ENCODE assay signal across 1 cellular context in genomic region chr7:77498659-77499379, GRCh38.
TF ChIP-seq lines count a peak whose summit lies in the region.

No MANE protein-coding gene starts in this region.

TF ChIP-seq in GM23338, 12 proteins besides CTCF, POLR2A, EP300 and RAD21 (continued from another document):
- TF ChIP-seq, protein P1, sequence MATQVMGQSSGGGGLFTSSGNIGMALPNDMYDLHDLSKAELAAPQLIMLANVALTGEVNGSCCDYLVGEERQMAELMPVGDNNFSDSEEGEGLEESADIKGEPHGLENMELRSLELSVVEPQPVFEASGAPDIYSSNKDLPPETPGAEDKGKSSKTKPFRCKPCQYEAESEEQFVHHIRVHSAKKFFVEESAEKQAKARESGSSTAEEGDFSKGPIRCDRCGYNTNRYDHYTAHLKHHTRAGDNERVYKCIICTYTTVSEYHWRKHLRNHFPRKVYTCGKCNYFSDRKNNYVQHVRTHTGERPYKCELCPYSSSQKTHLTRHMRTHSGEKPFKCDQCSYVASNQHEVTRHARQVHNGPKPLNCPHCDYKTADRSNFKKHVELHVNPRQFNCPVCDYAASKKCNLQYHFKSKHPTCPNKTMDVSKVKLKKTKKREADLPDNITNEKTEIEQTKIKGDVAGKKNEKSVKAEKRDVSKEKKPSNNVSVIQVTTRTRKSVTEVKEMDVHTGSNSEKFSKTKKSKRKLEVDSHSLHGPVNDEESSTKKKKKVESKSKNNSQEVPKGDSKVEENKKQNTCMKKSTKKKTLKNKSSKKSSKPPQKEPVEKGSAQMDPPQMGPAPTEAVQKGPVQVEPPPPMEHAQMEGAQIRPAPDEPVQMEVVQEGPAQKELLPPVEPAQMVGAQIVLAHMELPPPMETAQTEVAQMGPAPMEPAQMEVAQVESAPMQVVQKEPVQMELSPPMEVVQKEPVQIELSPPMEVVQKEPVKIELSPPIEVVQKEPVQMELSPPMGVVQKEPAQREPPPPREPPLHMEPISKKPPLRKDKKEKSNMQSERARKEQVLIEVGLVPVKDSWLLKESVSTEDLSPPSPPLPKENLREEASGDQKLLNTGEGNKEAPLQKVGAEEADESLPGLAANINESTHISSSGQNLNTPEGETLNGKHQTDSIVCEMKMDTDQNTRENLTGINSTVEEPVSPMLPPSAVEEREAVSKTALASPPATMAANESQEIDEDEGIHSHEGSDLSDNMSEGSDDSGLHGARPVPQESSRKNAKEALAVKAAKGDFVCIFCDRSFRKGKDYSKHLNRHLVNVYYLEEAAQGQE (IDR thresholded peaks at IDR 0.05; ENCODE audit: unreplicated experiment) = no peak
- TF ChIP-seq, protein P2, sequence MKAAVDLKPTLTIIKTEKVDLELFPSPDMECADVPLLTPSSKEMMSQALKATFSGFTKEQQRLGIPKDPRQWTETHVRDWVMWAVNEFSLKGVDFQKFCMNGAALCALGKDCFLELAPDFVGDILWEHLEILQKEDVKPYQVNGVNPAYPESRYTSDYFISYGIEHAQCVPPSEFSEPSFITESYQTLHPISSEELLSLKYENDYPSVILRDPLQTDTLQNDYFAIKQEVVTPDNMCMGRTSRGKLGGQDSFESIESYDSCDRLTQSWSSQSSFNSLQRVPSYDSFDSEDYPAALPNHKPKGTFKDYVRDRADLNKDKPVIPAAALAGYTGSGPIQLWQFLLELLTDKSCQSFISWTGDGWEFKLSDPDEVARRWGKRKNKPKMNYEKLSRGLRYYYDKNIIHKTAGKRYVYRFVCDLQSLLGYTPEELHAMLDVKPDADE (IDR thresholded peaks at IDR 0.05) = no peak
- TF ChIP-seq POLR2AphosphoS5 (IDR thresholded peaks at IDR 0.05; ENCODE audit: low read depth) (no peak), ZNF114 (CRISPR knock-in tag; IDR thresholded peaks at IDR 0.05) (no peak), NANOG (IDR thresholded peaks at IDR 0.05; ENCODE audit: borderline replicate concordance) (no peak)
